1 cellular context compared by ENCODE assay signal in the genomic region with DNA sequence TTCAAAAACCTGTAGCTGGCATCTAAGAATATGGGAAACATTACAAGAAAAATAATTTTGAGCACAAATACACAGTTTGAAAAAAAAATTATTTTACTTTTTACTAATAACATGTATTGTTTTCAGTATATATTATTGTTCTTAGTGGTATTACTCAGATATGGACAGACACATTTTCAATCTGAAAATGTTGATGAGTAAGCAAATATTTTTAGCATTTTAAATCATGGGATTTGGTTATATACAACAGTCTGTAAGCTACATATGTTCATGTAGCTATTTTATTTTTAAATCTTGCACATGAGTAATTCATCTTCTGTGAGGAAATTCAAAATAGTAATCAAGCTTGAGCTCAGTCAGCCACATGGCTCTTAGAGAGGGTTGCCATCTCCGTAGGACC.
TF ChIP-seq lines count a peak whose summit lies in the region.

No MANE protein-coding gene starts in this region.

TF ChIP-seq in IMR-90, 13 proteins besides CTCF, POLR2A, EP300 and RAD21 (continued from another document):
- TF ChIP-seq SMC3 (IDR thresholded peaks at IDR 0.05; ENCODE audit: low read depth, low read length): no peak
TF ChIP-seq in IMR-90: peak in this region for 1.
